1 cellular context compared by ENCODE assay signal in the genomic region with DNA sequence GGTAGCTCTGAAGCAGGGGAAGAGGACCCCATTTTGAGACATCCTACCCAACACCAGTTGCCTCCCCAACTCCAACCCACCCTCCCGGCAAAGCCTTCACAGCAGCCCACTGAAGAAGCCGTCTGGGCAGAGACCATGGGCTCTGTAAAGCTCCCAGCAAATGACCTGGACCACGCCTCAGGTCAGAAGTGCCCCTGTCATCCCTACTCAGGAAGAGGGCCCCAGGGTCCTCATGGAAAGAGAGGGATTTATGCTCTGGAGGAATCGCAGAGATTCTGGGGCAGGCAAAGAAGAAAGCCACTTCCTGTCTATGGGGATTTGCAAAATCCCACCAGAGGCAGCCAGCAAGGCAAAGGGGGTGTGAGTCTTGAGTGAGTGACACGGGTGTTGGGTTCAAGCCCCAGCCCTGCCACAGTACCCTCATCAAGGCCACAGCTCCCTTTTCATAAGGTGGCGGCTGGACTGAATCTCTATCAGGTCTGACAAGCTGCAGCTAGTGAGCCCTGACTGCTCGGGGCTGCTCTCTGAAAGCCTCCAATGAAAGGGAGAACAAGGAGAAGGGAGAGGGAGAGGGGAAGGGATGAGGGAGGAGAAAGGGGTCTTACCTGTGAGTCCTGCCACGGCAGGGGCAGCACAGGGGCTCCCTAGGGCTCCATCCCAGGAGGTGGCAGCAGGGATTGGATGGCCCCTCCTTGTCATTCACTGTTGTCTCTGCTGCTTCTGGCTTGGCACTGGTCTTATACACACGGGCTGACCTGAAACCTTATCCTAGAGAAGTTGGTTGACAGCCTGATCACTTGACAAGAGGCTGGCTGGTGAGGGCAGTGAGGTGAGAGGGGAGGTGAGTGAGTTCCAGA.
TF ChIP-seq lines count a peak whose summit lies in the region.

A gene with protein sequence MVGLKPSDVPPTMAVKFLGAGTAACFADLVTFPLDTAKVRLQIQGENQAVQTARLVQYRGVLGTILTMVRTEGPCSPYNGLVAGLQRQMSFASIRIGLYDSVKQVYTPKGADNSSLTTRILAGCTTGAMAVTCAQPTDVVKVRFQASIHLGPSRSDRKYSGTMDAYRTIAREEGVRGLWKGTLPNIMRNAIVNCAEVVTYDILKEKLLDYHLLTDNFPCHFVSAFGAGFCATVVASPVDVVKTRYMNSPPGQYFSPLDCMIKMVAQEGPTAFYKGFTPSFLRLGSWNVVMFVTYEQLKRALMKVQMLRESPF (minus strand): TSS at position 713 of the 857 bp plus-strand sequence. CDS start 2,043 bp downstream, outside the sequence.

TF ChIP-seq in HEK293, 187 proteins besides CTCF, POLR2A, EP300 and RAD21 (continued from another document):
- TF ChIP-seq, protein P1, sequence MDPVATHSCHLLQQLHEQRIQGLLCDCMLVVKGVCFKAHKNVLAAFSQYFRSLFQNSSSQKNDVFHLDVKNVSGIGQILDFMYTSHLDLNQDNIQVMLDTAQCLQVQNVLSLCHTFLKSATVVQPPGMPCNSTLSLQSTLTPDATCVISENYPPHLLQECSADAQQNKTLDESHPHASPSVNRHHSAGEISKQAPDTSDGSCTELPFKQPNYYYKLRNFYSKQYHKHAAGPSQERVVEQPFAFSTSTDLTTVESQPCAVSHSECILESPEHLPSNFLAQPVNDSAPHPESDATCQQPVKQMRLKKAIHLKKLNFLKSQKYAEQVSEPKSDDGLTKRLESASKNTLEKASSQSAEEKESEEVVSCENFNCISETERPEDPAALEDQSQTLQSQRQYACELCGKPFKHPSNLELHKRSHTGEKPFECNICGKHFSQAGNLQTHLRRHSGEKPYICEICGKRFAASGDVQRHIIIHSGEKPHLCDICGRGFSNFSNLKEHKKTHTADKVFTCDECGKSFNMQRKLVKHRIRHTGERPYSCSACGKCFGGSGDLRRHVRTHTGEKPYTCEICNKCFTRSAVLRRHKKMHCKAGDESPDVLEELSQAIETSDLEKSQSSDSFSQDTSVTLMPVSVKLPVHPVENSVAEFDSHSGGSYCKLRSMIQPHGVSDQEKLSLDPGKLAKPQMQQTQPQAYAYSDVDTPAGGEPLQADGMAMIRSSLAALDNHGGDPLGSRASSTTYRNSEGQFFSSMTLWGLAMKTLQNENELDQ (tag by site-specific recombination; IDR thresholded peaks at IDR 0.05; ENCODE audit: low read depth), result no peak
